In genomic region chr4:40848251-40848650, GRCh38 we compare ENCODE assay signal across 18 cellular contexts.
DNase-seq lines count a peak whose midpoint lies in the region; ATAC-seq, FAIRE-seq and TF ChIP-seq lines count a peak whose summit lies in the region.
"Had no signal": no experiment of that assay in that cellular context is flagged by ENCODE, and none has a peak within 500 bp of the region (broad histone marks: within the 10 kb centered on the region; RNA-seq: fewer than 3 reads in every experiment).

No MANE protein-coding gene starts in this region.

- WGBS in gastroesophageal sphincter (ENCODE audit: low coverage in 1 of 2), 2 donors: 88 to 100% methylated on average over 1 to 3 of the region's 5 CpGs
- 79% methylated on average over 5 of the region's 5 CpGs for WGBS in pancreas, 2 donors

- no peaks in the 10 kb centered on the region for H3K9me3 ChIP-seq in upper lobe of right lung
- no peaks in the 10 kb centered on the region for H3K9me3 ChIP-seq in gastroesophageal sphincter
- no peaks in the 10 kb centered on the region for H3K9me3 ChIP-seq in pancreas
- H3K9me3 ChIP-seq: colonic mucosa, suprapubic skin had no signal

- no peak for ATAC-seq in upper lobe of right lung
- no peak for ATAC-seq in gastroesophageal sphincter
- ATAC-seq in pancreas: no peak
- ATAC-seq: HepG2, left lobe of liver had no signal

- FAIRE-seq in pancreas (lab: Jason Lieb, UNC): no peak
- FAIRE-seq: HepG2 had no signal

- no peaks in the 10 kb centered on the region for H3K4me1 ChIP-seq in upper lobe of right lung
- H3K4me1 ChIP-seq in gastroesophageal sphincter: peaks cover 0 to 16% (median 0%) of the 10 kb centered on the region in 3 donors
- H3K4me1 ChIP-seq in pancreas: no peaks in the 10 kb centered on the region
- H3K4me1 ChIP-seq: colonic mucosa, suprapubic skin had no signal

- no peaks in the 10 kb centered on the region for H3K27me3 ChIP-seq in upper lobe of right lung
- H3K27me3 ChIP-seq in gastroesophageal sphincter: no peaks in the 10 kb centered on the region
- H3K27me3 ChIP-seq in pancreas: no peaks in the 10 kb centered on the region
- H3K27me3 ChIP-seq: colonic mucosa, foreskin keratinocyte, suprapubic skin had no signal

- no peak overlapping the region for H3K4me3 ChIP-seq in upper lobe of right lung
- no peak overlapping the region for H3K4me3 ChIP-seq in gastroesophageal sphincter
- H3K4me3 ChIP-seq in pancreas: no peak overlapping the region
- H3K4me3 ChIP-seq: colonic mucosa, PC-9, suprapubic skin had no signal

- intact Hi-C loops in upper lobe of right lung (cut with DNase I): no loop called here
- intact Hi-C loops in pancreas (cut with DNase I): no loop called here

- no peak for TF ChIP-seq POLR2A in gastroesophageal sphincter (IDR thresholded peaks at IDR 0.05)

- H3K36me3 ChIP-seq in upper lobe of right lung: no peaks in the 10 kb centered on the region
- no peaks in the 10 kb centered on the region for H3K36me3 ChIP-seq in gastroesophageal sphincter
- H3K36me3 ChIP-seq in pancreas: no peaks in the 10 kb centered on the region
- H3K36me3 ChIP-seq: colonic mucosa, suprapubic skin had no signal

- H3K27ac ChIP-seq in upper lobe of right lung (no peak overlapping the region), gastroesophageal sphincter (no peak overlapping the region), pancreas (no peak overlapping the region)
- H3K27ac ChIP-seq: colonic mucosa, foreskin keratinocyte, PC-9, suprapubic skin had no signal

- TF ChIP-seq CTCF in upper lobe of right lung (IDR thresholded peaks at IDR 0.05): no peak
- TF ChIP-seq CTCF in gastroesophageal sphincter (IDR thresholded peaks at IDR 0.05): no peak
- TF ChIP-seq CTCF in pancreas (IDR thresholded peaks at IDR 0.05): no peak

- no peak for TF ChIP-seq EP300 in gastroesophageal sphincter (IDR thresholded peaks at IDR 0.05)

- DNase-seq in ELF-1 (ENCODE audit: low read depth, low spot score) (peak; percentile 78), NCI-H146 (lab: John Stamatoyannopoulos, UW) (peak; percentile 93), NCI-H774 (lab: John Stamatoyannopoulos, UW) (peak; percentile 13), mesenteric fat pad (ENCODE audit: low spot score) (peak; percentile 49), upper lobe of right lung (no peak), pancreas (no peak)
- DNase-seq in effector CD4-positive, alpha-beta T cell: no peak
- DNase-seq: activated CD4-positive, alpha-beta T cell treated with anti-CD3 and anti-CD28 coated beads for 1 hour; activated gamma-delta T cell; aorta; colonic mucosa; PC-9; stimulated activated CD4-positive, alpha-beta T cell treated with anti-CD3 and anti-CD28 coated beads, Interleukin-2, amount 100 ng/mL, for 48 hours had no signal

Comparison
In these comparisons a context has a peak if more than half of its experiments do, and no peak if none do; other contexts are left out.
1. DNase-seq: peak in ELF-1 (single experiment), NCI-H146 (single experiment), NCI-H774 (single experiment) and mesenteric fat pad (single experiment); none in upper lobe of right lung (single experiment), effector CD4-positive, alpha-beta T cell (single experiment) and pancreas (0 of 6).